ENCODE assay signal across 8 cellular contexts in the genomic region with DNA sequence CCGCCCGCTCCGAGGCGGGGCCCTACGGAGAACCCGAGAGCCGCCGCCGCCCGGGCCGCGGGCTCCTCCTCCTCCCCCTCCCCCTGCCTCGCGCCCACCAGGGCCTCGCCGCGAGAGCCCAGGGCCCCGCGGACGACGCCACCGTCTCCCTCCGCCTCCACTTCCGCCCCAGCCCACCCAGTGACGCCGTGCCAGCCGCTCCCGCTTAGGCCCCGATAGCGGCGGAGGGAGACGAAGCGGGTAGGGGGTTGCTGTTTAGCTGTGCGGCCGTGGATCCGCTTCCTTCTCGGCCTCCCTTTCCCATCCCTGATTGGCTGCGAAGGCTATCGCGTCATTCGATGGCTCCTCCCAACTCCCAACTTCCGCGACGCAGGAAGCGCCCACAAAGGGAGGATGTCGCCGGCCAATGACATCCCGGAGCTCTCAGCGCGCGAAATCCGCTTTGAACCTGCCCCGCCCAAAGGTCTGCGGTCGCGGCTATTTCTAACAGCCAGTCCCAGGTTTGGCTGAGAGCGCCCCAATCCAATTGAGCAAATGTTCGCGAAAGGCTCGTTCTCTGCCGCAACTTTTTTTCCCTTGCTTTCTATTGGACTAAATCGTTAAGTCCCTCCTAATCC. TPM values are rescaled to one million over a fixed set of nuclear protein-coding genes. Genes with fewer than 3 reads are reported as not detected.
DNase-seq lines count a peak whose midpoint lies in the region; ATAC-seq and TF ChIP-seq lines count a peak whose summit lies in the region.

FAM76B (minus strand) TSS at position 277 of the 617 bp plus-strand sequence. CDS start 304 bp downstream, outside the sequence.

- H3K27ac ChIP-seq in RWPE2 (ENCODE audit: poor library complexity, severe bottlenecking) = peak within 1 kb of the TSS; percentile 74

- H3K4me3 Mint-ChIP-seq in activated T-helper 2 cell treated with anti-CD3 and anti-CD28 coated beads, Interferon-gamma antibody, Interleukin-2, Interleukin-4, amounts not matched to agents 10 μg/mL and 5 μg/mL and 100 μg/mL, durations not matched to agents 14 hours and 24 hours and 36 hours (ENCODE audit: low read depth) = peak within 1 kb of the TSS; percentile 98
- H3K4me3 Mint-ChIP-seq in naive thymus-derived CD8-positive, alpha-beta T cell = peak within 1 kb of the TSS; percentile 99 to 100 (median 100)

- no peaks in the 10 kb centered on the region for H3K27me3 Mint-ChIP-seq in activated T-helper 2 cell treated with anti-CD3 and anti-CD28 coated beads, Interferon-gamma antibody, Interleukin-2, Interleukin-4, amounts not matched to agents 10 μg/mL and 5 μg/mL and 100 μg/mL, durations not matched to agents 14 hours and 24 hours and 36 hours (ENCODE audit: low read depth)
- peaks cover 0 to 4% (median 0%) of the 10 kb centered on the region in 5 donors for H3K27me3 Mint-ChIP-seq in naive thymus-derived CD8-positive, alpha-beta T cell

- H3K9me3 Mint-ChIP-seq in activated T-helper 2 cell treated with anti-CD3 and anti-CD28 coated beads, Interferon-gamma antibody, Interleukin-2, Interleukin-4, amounts not matched to agents 10 μg/mL and 5 μg/mL and 100 μg/mL, durations not matched to agents 14 hours and 24 hours and 36 hours = no peaks in the 10 kb centered on the region
- no peaks in the 10 kb centered on the region for H3K9me3 Mint-ChIP-seq in naive thymus-derived CD8-positive, alpha-beta T cell

- H3K9me3 ChIP-seq in RWPE2 (ENCODE audit: severe bottlenecking) = no peaks in the 10 kb centered on the region

- ATAC-seq in RWPE2 (ENCODE audit: low read depth) = peak; percentile 75
- ATAC-seq in naive thymus-derived CD8-positive, alpha-beta T cell = peak; percentile 70 to 71

- intact Hi-C loops in activated T-helper 2 cell treated with anti-CD3 and anti-CD28 coated beads, Interferon-gamma antibody, Interleukin-2, Interleukin-4, amounts not matched to agents 10 μg/mL and 5 μg/mL and 100 μg/mL, durations not matched to agents 14 hours and 24 hours and 36 hours (cut with micrococcal nuclease) = loop anchor here (1.0 to 10.0 kb wide), 13 partner anchors 38 to 1662 kb away; partner anchors contain the start of genes CCDC82, CWC15, ENDOD1 and KDM4D

- no peaks in the 10 kb centered on the region for H3K27me3 ChIP-seq in RWPE2 (ENCODE audit: insufficient read depth, poor library complexity, severe bottlenecking)

- H3K4me1 ChIP-seq in RWPE2 (ENCODE audit: insufficient read depth, poor library complexity, severe bottlenecking) = peaks cover 7% of the 10 kb centered on the region

- H3K36me3 Mint-ChIP-seq in activated T-helper 2 cell treated with anti-CD3 and anti-CD28 coated beads, Interferon-gamma antibody, Interleukin-2, Interleukin-4, amounts not matched to agents 10 μg/mL and 5 μg/mL and 100 μg/mL, durations not matched to agents 14 hours and 24 hours and 36 hours (ENCODE audit: low read depth) = peaks cover 63% of the 10 kb centered on the region
- peaks cover 0 to 42% (median 10%) of the 10 kb centered on the region in 3 donors for H3K36me3 Mint-ChIP-seq in naive thymus-derived CD8-positive, alpha-beta T cell

- H3K4me3 ChIP-seq in RWPE2 (ENCODE audit: severe bottlenecking) (peak within 1 kb of the TSS; percentile 95), fibroblast of mammary gland (ENCODE audit: control insufficient read depth, low read depth, low read length) (peak within 1 kb of the TSS; percentile 97)

- peaks cover 48% of the 10 kb centered on the region for H3K4me1 Mint-ChIP-seq in activated T-helper 2 cell treated with anti-CD3 and anti-CD28 coated beads, Interferon-gamma antibody, Interleukin-2, Interleukin-4, amounts not matched to agents 10 μg/mL and 5 μg/mL and 100 μg/mL, durations not matched to agents 14 hours and 24 hours and 36 hours (ENCODE audit: low read depth)
- peaks cover 24 to 65% (median 56%) of the 10 kb centered on the region in 4 donors for H3K4me1 Mint-ChIP-seq in naive thymus-derived CD8-positive, alpha-beta T cell

- H3K36me3 ChIP-seq in RWPE2 (ENCODE audit: low read depth) = peaks cover 49% of the 10 kb centered on the region

- H3K27ac Mint-ChIP-seq in activated T-helper 2 cell treated with anti-CD3 and anti-CD28 coated beads, Interferon-gamma antibody, Interleukin-2, Interleukin-4, amounts not matched to agents 10 μg/mL and 5 μg/mL and 100 μg/mL, durations not matched to agents 14 hours and 24 hours and 36 hours = peak within 1 kb of the TSS; percentile 100
- peak within 1 kb of the TSS; percentile 99 to 100 (median 100) for H3K27ac Mint-ChIP-seq in naive thymus-derived CD8-positive, alpha-beta T cell

- peak; percentile 99 for DNase-seq in EH (ENCODE audit: low read depth)
- DNase-seq in H4 (ENCODE audit: low spot score) = peak; percentile 99
- peak; percentile 97 for DNase-seq in LoVo (ENCODE audit: low spot score)
- DNase-seq in RWPE2 (ENCODE audit: low spot score) = peak; percentile 94
- DNase-seq in activated T-helper 2 cell treated with anti-CD3 and anti-CD28 coated beads, Interferon-gamma antibody, Interleukin-2, Interleukin-4, amounts not matched to agents 10 μg/mL and 5 μg/mL and 100 μg/mL, durations not matched to agents 14 hours and 24 hours and 36 hours (ENCODE audit: low spot score) = peak; percentile 97
- DNase-seq in fibroblast of mammary gland (ENCODE audit: low read depth) = peak; percentile 99
- peak; percentile 90 to 100 (median 98) for DNase-seq in naive thymus-derived CD8-positive, alpha-beta T cell
- DNase-seq in stimulated activated naive CD4-positive, alpha-beta T cell (lab: John Stamatoyannopoulos, UW) = peak; percentile 97 to 99 (median 98)

- POLR2A ChIA-PET in naive thymus-derived CD8-positive, alpha-beta T cell (lab: Charles Lee) = interaction anchor here (0.6 to 4.6 kb wide), 24 partner anchors 9 to 866 kb away, joined by 3 to 76 read pairs (median 4); partner anchors contain the start of genes CCDC82, CWC15, ENDOD1 and JRKL

- TF ChIP-seq CTCF in RWPE2 (IDR thresholded peaks at IDR 0.05; ENCODE audit: poor library complexity, severe bottlenecking) = no peak
- TF ChIP-seq CTCF in fibroblast of mammary gland (conservative IDR thresholded peaks at IDR 0.05; ENCODE audit: control insufficient read depth, insufficient read depth, low read depth, low read length) = no peak

RNA-seq across cellular contexts. Expression of gene FAM76B, which starts in this region (rescaled TPM):
- total RNA-seq in H4 (2014; rRNA removed; shearing (Covaris generic)) = 5.4 and 11.3 TPM in 2 replicates
- total RNA-seq in activated T-helper 2 cell treated with anti-CD3 and anti-CD28 coated beads, Interferon-gamma antibody, Interleukin-2, Interleukin-4, amounts not matched to agents 10 μg/mL and 5 μg/mL and 100 μg/mL, durations not matched to agents 14 hours and 24 hours and 36 hours = 46.6 and 49.7 TPM in 2 replicates
- 10 to 100 TPM; 54.6 to 58.8 TPM for total RNA-seq in naive thymus-derived CD8-positive, alpha-beta T cell
- polyA plus RNA-seq in naive thymus-derived CD8-positive, alpha-beta T cell = 10 to 100 TPM; 11.7 to 12.1 (median 11.7) TPM

Comparison
In these comparisons a context has a peak if more than half of its experiments do, and no peak if none do; other contexts are left out.
1. Peak in every context shown above with its lines: DNase-seq, ATAC-seq, H3K4me3 ChIP-seq and H3K27ac ChIP-seq.